In genomic region chr7:49099587-49100326, GRCh38 we compare ENCODE assay signal across 16 cellular contexts.
DNase-seq lines count a peak whose midpoint lies in the region; ATAC-seq and TF ChIP-seq lines count a peak whose summit lies in the region.
"Had no signal": no experiment of that assay in that cellular context is flagged by ENCODE, and none has a peak within 500 bp of the region (broad histone marks: within the 10 kb centered on the region; RNA-seq: fewer than 3 reads in every experiment).

No MANE protein-coding gene starts in this region.

- H3K9ac ChIP-seq in DND-41 (ENCODE audit: low read depth, low read length): no peak overlapping the region
- peak overlapping the region; percentile 67; the same call in 1 of the 2 replicates for H3K9ac ChIP-seq in HUES48 (ENCODE audit: low read depth, low read length)

- no peak overlapping the region for H3K27ac Mint-ChIP-seq in Caco-2 (ENCODE audit: unreplicated experiment)

- H3K4me2 ChIP-seq in DND-41 (ENCODE audit: insufficient read depth, low read length): no peak overlapping the region

- H3K27ac ChIP-seq in DND-41 (ENCODE audit: low read length): no peak overlapping the region
- H3K27ac ChIP-seq in HUES48 (ENCODE audit: low read depth, low read length): peak overlapping the region; percentile 95
- H3K27ac ChIP-seq: prostate gland had no signal

- no peaks in the 10 kb centered on the region for H4K20me1 ChIP-seq in DND-41 (ENCODE audit: insufficient read depth, low read length)

- intact Hi-C loops in Caco-2 (cut with micrococcal nuclease; ENCODE audit: unreplicated experiment): loop anchor here (1.0 to 10.0 kb wide), 3 partner anchors 68 to 753 kb away; no protein-coding TSS in a partner anchor

- no peaks in the 10 kb centered on the region for H3K4me1 ChIP-seq in DND-41 (ENCODE audit: insufficient read depth, low read length)
- peaks cover 45% of the 10 kb centered on the region for H3K4me1 ChIP-seq in HUES48 (ENCODE audit: control insufficient read depth, insufficient read depth, low read length)
- no peaks in the 10 kb centered on the region for H3K4me1 ChIP-seq in Caco-2
- H3K4me1 ChIP-seq: prostate gland had no signal

- no peak overlapping the region for H2AFZ ChIP-seq in DND-41 (ENCODE audit: low read depth, low read length)

- no peaks in the 10 kb centered on the region for H3K36me3 Mint-ChIP-seq in Caco-2 (ENCODE audit: insufficient read depth, unreplicated experiment)

- no peak overlapping the region for H3K4me3 Mint-ChIP-seq in Caco-2 (ENCODE audit: unreplicated experiment)

- H3K27me3 Mint-ChIP-seq in Caco-2 (ENCODE audit: insufficient read depth, unreplicated experiment): peaks cover 5% of the 10 kb centered on the region

- TF ChIP-seq CTCF in DND-41 (IDR thresholded peaks at IDR 0.05; ENCODE audit: borderline replicate concordance, extremely low read depth, low read length, poor library complexity, severe bottlenecking) (peak; percentile 25), Caco-2 (IDR thresholded peaks at IDR 0.05; ENCODE audit: insufficient read depth in 1 of 2, low read depth in 1 of 2, low read length in 1 of 2, severe bottlenecking in 1 of 2, unreplicated experiment in 1 of 2) (peak in 1 of 2 experiments; percentile 20)

- H3K27me3 ChIP-seq in DND-41 (ENCODE audit: insufficient read depth, low read length, poor library complexity) (no peaks in the 10 kb centered on the region), HUES48 (ENCODE audit: control insufficient read depth, insufficient read depth, low read length) (no peaks in the 10 kb centered on the region), Caco-2 (replicated peaks; ENCODE audit: control insufficient read depth, insufficient read depth, low read length) (no peaks in the 10 kb centered on the region)

- no peaks in the 10 kb centered on the region for H3K36me3 ChIP-seq in DND-41 (ENCODE audit: insufficient read depth, low read length)
- H3K36me3 ChIP-seq in HUES48 (ENCODE audit: control insufficient read depth, insufficient read depth, low read length): no peaks in the 10 kb centered on the region
- H3K36me3 ChIP-seq in Caco-2 (ENCODE audit: control insufficient read depth, insufficient read depth, low read length): no peaks in the 10 kb centered on the region
- H3K36me3 ChIP-seq: prostate gland had no signal

- POLR2A ChIA-PET in Caco-2 (lab: Charles Lee): no interaction called here

- no peaks in the 10 kb centered on the region for H3K4me1 Mint-ChIP-seq in Caco-2 (ENCODE audit: low read depth, unreplicated experiment)

- BruUV-seq in Caco-2 (replicated peaks; lab: Mats Ljungman, UMichigan): no TSS peak

- H3K9me3 ChIP-seq in DND-41 (ENCODE audit: insufficient read depth, low read length, severe bottlenecking) (no peaks in the 10 kb centered on the region), HUES48 (ENCODE audit: control insufficient read depth, insufficient read depth, low read length) (peaks cover 6% of the 10 kb centered on the region; the same call in 1 of the 2 replicates), Caco-2 (no peaks in the 10 kb centered on the region)
- H3K9me3 ChIP-seq: prostate gland had no signal

- H3K4me3 ChIP-seq in DND-41 (ENCODE audit: low read depth in 1 of 2, low read length in 2 of 2) (no peak overlapping the region), HUES48 (ENCODE audit: low read depth, low read length) (no peak overlapping the region), Caco-2 (ENCODE audit: low read depth, low read length) (no peak overlapping the region)
- H3K4me3 ChIP-seq: prostate gland had no signal

- ATAC-seq in DND-41 (ENCODE audit: insufficient read depth, low read depth) (no peak), SK-N-SH treated with all-trans-retinoic acid at 6 μM for 48 hours (peak; percentile 75), HG03457 (IDR thresholded peaks at IDR 0.05; ENCODE audit: unreplicated experiment) (no peak)

- no peak for DNase-seq in DND-41
- DNase-seq in kidney tubule cell (ENCODE audit: low spot score): peak; percentile 16
- DNase-seq in NCI-H146 (lab: John Stamatoyannopoulos, UW): no peak
- DNase-seq in Caco-2: no peak
- DNase-seq in C1 segment of cervical spinal cord (lab: John Stamatoyannopoulos, UW): no peak
- DNase-seq: activated T-cell treated with anti-CD3 and anti-CD28 coated beads, Interleukin-2, amount 50 U/mL, for 1 hour; amygdala; Calu3; effector CD8-positive, alpha-beta T cell; head of caudate nucleus; mesenchymal stem cell; NCI-H1417 treated with DMSO at 0.1 percent for 48 hours had no signal

- no peaks in the 10 kb centered on the region for H3K9me3 Mint-ChIP-seq in Caco-2 (ENCODE audit: unreplicated experiment)

- CTCF ChIA-PET in Caco-2 (lab: Charles Lee): interaction anchor here (1.0 kb wide), 1 partner anchor 225 kb away, joined by 3 read pairs; no protein-coding TSS in a partner anchor

- no peaks in the 10 kb centered on the region for H3K79me2 ChIP-seq in DND-41 (ENCODE audit: insufficient read depth, low read length)

TF ChIP-seq in SK-N-SH treated with all-trans-retinoic acid at 6 μM for 48 hours, 23 proteins besides CTCF, POLR2A, EP300 and RAD21 (continues in another document):
- TF ChIP-seq ISL1 (CRISPR knock-in tag; IDR thresholded peaks at IDR 0.05) (no peak), CREB5 (CRISPR knock-in tag; IDR thresholded peaks at IDR 0.05; ENCODE audit: low read depth) (no peak), OSR1 (CRISPR knock-in tag; IDR thresholded peaks at IDR 0.05) (no peak), POU6F1 (CRISPR knock-in tag; IDR thresholded peaks at IDR 0.05; ENCODE audit: borderline replicate concordance, low read depth) (no peak), ZNF565 (CRISPR knock-in tag; conservative IDR thresholded peaks at IDR 0.05; ENCODE audit: low read depth) (no peak), ZC3H10 (CRISPR knock-in tag; IDR thresholded peaks at IDR 0.05) (no peak), CSRNP3 (CRISPR knock-in tag; IDR thresholded peaks at IDR 0.05) (no peak), ZFP30 (CRISPR knock-in tag; IDR thresholded peaks at IDR 0.05) (no peak), GLIS3 (CRISPR knock-in tag; IDR thresholded peaks at IDR 0.05) (no peak), ZFP3 (CRISPR knock-in tag; IDR thresholded peaks at IDR 0.05) (no peak), BACH2 (CRISPR knock-in tag; IDR thresholded peaks at IDR 0.05; ENCODE audit: borderline replicate concordance) (no peak)
- TF ChIP-seq, protein P1, sequence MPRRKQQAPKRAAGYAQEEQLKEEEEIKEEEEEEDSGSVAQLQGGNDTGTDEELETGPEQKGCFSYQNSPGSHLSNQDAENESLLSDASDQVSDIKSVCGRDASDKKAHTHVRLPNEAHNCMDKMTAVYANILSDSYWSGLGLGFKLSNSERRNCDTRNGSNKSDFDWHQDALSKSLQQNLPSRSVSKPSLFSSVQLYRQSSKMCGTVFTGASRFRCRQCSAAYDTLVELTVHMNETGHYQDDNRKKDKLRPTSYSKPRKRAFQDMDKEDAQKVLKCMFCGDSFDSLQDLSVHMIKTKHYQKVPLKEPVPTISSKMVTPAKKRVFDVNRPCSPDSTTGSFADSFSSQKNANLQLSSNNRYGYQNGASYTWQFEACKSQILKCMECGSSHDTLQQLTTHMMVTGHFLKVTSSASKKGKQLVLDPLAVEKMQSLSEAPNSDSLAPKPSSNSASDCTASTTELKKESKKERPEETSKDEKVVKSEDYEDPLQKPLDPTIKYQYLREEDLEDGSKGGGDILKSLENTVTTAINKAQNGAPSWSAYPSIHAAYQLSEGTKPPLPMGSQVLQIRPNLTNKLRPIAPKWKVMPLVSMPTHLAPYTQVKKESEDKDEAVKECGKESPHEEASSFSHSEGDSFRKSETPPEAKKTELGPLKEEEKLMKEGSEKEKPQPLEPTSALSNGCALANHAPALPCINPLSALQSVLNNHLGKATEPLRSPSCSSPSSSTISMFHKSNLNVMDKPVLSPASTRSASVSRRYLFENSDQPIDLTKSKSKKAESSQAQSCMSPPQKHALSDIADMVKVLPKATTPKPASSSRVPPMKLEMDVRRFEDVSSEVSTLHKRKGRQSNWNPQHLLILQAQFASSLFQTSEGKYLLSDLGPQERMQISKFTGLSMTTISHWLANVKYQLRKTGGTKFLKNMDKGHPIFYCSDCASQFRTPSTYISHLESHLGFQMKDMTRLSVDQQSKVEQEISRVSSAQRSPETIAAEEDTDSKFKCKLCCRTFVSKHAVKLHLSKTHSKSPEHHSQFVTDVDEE (CRISPR knock-in tag; IDR thresholded peaks at IDR 0.05): no peak
